In the genomic region with DNA sequence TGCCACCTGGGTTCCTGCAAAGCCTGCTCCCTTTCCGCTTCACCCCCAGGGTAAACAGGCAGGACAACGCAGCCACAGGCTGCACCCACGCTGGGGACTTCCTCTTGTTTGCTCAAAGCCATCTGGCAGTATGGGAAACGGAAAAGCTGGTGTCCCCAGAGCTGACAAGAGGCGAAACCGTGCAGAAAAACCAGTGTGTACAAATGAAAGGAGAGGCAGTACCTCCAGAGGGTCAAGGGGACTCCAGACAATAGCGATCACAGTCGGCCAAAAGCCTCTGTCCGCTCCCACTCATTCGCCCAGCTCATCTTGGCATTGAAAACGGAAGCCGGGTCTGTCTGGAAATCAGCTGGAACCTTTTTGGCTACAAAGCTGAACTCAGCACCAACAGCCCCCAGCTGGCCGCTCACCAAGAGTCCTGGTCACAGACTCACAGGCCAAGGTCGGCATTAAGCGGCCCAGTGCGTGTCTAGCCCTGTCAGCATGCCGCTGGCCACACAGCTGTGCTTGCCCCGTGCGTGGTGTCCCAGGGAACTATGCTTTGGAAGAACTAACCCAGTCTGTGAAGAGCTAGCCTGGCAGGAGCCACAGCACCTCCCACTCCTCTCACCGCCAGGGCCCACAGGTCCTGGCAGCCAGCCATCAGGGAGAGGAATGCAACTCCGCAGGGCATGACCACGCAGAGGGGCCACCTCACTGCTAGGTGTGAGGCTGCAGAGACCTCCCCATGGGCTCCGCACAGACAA, we compare ENCODE assay signal across 8 cellular contexts. TPM values are rescaled to one million over a fixed set of nuclear protein-coding genes. Genes with fewer than 3 reads are reported as not detected.
DNase-seq lines count a peak whose midpoint lies in the region; ATAC-seq and TF ChIP-seq lines count a peak whose summit lies in the region.

No MANE protein-coding gene starts in this region.

- H3K4me1 ChIP-seq in mucosa of stomach (ENCODE audit: control insufficient read depth, insufficient read depth, low read length), result peaks cover 68% of the 10 kb centered on the region

- intact Hi-C loops in dorsolateral prefrontal cortex (cut with DNase I), result loop anchor here in 1 of 2 donors (10.0 kb wide), 1 partner anchor 307 kb away; no protein-coding TSS in a partner anchor

- no peaks in the 10 kb centered on the region for H3K36me3 Mint-ChIP-seq in activated CD4-positive, alpha-beta T cell treated with anti-CD3 and anti-CD28 coated beads, Interleukin-2, amount 10 ng/mL, durations not matched to agents 7 days and 5 days (ENCODE audit: low read depth)

- H3K4me1 Mint-ChIP-seq in activated CD4-positive, alpha-beta T cell treated with anti-CD3 and anti-CD28 coated beads, Interleukin-2, amount 10 ng/mL, durations not matched to agents 7 days and 5 days, result no peaks in the 10 kb centered on the region

- CTCF ChIA-PET in activated CD4-positive, alpha-beta T cell treated with anti-CD3 and anti-CD28 coated beads, Interleukin-2, amount 10 ng/mL, durations not matched to agents 7 days and 5 days (lab: Charles Lee), result no interaction called here

- H3K27ac Mint-ChIP-seq in activated CD4-positive, alpha-beta T cell treated with anti-CD3 and anti-CD28 coated beads, Interleukin-2, amount 10 ng/mL, durations not matched to agents 7 days and 5 days, result no peak overlapping the region

- H3K27me3 ChIP-seq in dorsolateral prefrontal cortex, result no peaks in the 10 kb centered on the region
- no peaks in the 10 kb centered on the region for H3K27me3 ChIP-seq in mucosa of stomach (ENCODE audit: control insufficient read depth, insufficient read depth, low read length)

- H3K27me3 Mint-ChIP-seq in activated CD4-positive, alpha-beta T cell treated with anti-CD3 and anti-CD28 coated beads, Interleukin-2, amount 10 ng/mL, durations not matched to agents 7 days and 5 days, result no peaks in the 10 kb centered on the region

- peak; percentile 52 for ATAC-seq in GM21825 (IDR thresholded peaks at IDR 0.05; ENCODE audit: unreplicated experiment)
- ATAC-seq in GM18498 (IDR thresholded peaks at IDR 0.05; ENCODE audit: unreplicated experiment), result no peak
- no peak for ATAC-seq in GM18858 (IDR thresholded peaks at IDR 0.05; ENCODE audit: unreplicated experiment)

- peak; percentile 78 for DNase-seq in NCI-H774 (lab: John Stamatoyannopoulos, UW)
- peak in 5 of 10 donors; percentile 29 to 61 (median 45) for DNase-seq in dorsolateral prefrontal cortex
- DNase-seq in ureter (ENCODE audit: low spot score), result no peak
- DNase-seq in activated CD4-positive, alpha-beta T cell treated with anti-CD3 and anti-CD28 coated beads, Interleukin-2, amount 10 ng/mL, durations not matched to agents 7 days and 5 days, result no peak

- H3K9ac ChIP-seq in mucosa of stomach (ENCODE audit: low read length), result peak overlapping the region; percentile 56

- no peak for TF ChIP-seq CTCF in dorsolateral prefrontal cortex (IDR thresholded peaks at IDR 0.05 in 54 of 56, conservative IDR thresholded peaks at IDR 0.05 in 2 of 56; ENCODE audit: low read depth in 1 of 56, partially characterized antibody in 56 of 56)

- no peaks in the 10 kb centered on the region for H3K36me3 ChIP-seq in mucosa of stomach (ENCODE audit: control insufficient read depth, insufficient read depth, low read length)

- H3K9me3 Mint-ChIP-seq in activated CD4-positive, alpha-beta T cell treated with anti-CD3 and anti-CD28 coated beads, Interleukin-2, amount 10 ng/mL, durations not matched to agents 7 days and 5 days, result no peaks in the 10 kb centered on the region

- H3K4me3 ChIP-seq in dorsolateral prefrontal cortex, result peak overlapping the region in 21 of 59 donors; percentile 4 to 42 (median 21)
- H3K4me3 ChIP-seq in mucosa of stomach (ENCODE audit: low read length), result no peak overlapping the region

- H3K27ac ChIP-seq in dorsolateral prefrontal cortex, result peak overlapping the region in 52 of 59 donors; percentile 0 to 82 (median 63)

- POLR2A ChIA-PET in activated CD4-positive, alpha-beta T cell treated with anti-CD3 and anti-CD28 coated beads, Interleukin-2, amount 10 ng/mL, durations not matched to agents 7 days and 5 days (lab: Charles Lee), result no interaction called here

- H3K4me3 Mint-ChIP-seq in activated CD4-positive, alpha-beta T cell treated with anti-CD3 and anti-CD28 coated beads, Interleukin-2, amount 10 ng/mL, durations not matched to agents 7 days and 5 days, result no peak overlapping the region

- H3K9me3 ChIP-seq in mucosa of stomach (ENCODE audit: control insufficient read depth, low read length), result no peaks in the 10 kb centered on the region

RNA-seq across cellular contexts. Expression of a gene that starts 10.4 kb away (rescaled TPM):
- total RNA-seq in dorsolateral prefrontal cortex (100 to 1,000 TPM in 5 of 120 experiments, 10 to 100 TPM in 115; 16.5 to 145 (median 47.8) TPM), ureter (48.7 TPM)
- total RNA-seq in activated CD4-positive, alpha-beta T cell treated with anti-CD3 and anti-CD28 coated beads, Interleukin-2, amount 10 ng/mL, durations not matched to agents 7 days and 5 days, result not detected

Comparison
In these comparisons a context has a peak if more than half of its experiments do, and no peak if none do; other contexts are left out.
1. RNA of a gene that starts 10.4 kb away (total RNA-seq): 48.7 TPM in ureter (single experiment) and 16.5 to 145 TPM in dorsolateral prefrontal cortex; not detected in activated CD4-positive, alpha-beta T cell treated with anti-CD3 and anti-CD28 coated beads, Interleukin-2, amount 10 ng/mL, durations not matched to agents 7 days and 5 days; every median in the first group is over 10 times any median in the second.